ENCODE assay signal across 1 cellular context in the genomic region with DNA sequence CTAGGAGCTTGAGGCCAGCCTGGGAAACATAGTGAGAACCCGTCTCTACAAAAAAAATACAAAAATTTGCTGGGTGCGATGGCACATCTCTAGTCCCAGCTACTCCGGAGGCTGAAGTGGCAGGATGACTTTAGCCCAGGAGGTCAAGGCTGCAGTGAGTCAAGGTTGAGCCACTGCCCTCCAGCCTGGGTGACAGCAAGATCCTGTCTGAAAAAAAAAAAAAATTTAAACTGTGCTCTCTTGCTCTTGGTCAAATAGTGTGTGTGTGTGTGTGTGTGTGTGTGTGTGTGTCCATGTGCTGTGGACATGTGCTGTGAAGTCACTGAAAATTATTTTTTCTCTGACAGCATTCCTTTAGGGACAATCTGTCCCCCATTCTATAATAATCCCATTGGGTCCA.
TF ChIP-seq lines count a peak whose summit lies in the region.

No MANE protein-coding gene starts in this region.

TF ChIP-seq in HepG2, 621 proteins besides CTCF, POLR2A, EP300 and RAD21 (continued from another document and continues in another):
- TF ChIP-seq, protein P1, sequence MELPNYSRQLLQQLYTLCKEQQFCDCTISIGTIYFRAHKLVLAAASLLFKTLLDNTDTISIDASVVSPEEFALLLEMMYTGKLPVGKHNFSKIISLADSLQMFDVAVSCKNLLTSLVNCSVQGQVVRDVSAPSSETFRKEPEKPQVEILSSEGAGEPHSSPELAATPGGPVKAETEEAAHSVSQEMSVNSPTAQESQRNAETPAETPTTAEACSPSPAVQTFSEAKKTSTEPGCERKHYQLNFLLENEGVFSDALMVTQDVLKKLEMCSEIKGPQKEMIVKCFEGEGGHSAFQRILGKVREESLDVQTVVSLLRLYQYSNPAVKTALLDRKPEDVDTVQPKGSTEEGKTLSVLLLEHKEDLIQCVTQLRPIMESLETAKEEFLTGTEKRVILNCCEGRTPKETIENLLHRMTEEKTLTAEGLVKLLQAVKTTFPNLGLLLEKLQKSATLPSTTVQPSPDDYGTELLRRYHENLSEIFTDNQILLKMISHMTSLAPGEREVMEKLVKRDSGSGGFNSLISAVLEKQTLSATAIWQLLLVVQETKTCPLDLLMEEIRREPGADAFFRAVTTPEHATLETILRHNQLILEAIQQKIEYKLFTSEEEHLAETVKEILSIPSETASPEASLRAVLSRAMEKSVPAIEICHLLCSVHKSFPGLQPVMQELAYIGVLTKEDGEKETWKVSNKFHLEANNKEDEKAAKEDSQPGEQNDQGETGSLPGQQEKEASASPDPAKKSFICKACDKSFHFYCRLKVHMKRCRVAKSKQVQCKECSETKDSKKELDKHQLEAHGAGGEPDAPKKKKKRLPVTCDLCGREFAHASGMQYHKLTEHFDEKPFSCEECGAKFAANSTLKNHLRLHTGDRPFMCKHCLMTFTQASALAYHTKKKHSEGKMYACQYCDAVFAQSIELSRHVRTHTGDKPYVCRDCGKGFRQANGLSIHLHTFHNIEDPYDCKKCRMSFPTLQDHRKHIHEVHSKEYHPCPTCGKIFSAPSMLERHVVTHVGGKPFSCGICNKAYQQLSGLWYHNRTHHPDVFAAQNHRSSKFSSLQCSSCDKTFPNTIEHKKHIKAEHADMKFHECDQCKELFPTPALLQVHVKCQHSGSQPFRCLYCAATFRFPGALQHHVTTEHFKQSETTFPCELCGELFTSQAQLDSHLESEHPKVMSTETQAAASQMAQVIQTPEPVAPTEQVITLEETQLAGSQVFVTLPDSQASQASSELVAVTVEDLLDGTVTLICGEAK (IDR thresholded peaks at IDR 0.05) = no peak
- TF ChIP-seq, protein P1 (CRISPR knock-in tag; IDR thresholded peaks at IDR 0.05) = no peak
- TF ChIP-seq KMT2B (CRISPR knock-in tag; IDR thresholded peaks at IDR 0.05) (no peak), CAMTA2 (CRISPR knock-in tag; IDR thresholded peaks at IDR 0.05; ENCODE audit: borderline replicate concordance) (no peak), HDAC1 (CRISPR knock-in tag; IDR thresholded peaks at IDR 0.05) (peak; percentile 61), CHD2 (IDR thresholded peaks at IDR 0.05; ENCODE audit: low read depth, low read length) (no peak), SMARCE1 (IDR thresholded peaks at IDR 0.05; ENCODE audit: borderline replicate concordance) (no peak), DR1 (CRISPR knock-in tag; IDR thresholded peaks at IDR 0.05) (no peak), ZBTB7B (CRISPR knock-in tag; IDR thresholded peaks at IDR 0.05) (no peak), ZFP82 (CRISPR knock-in tag; IDR thresholded peaks at IDR 0.05; ENCODE audit: borderline replicate concordance) (no peak), HNF4A (CRISPR knock-in tag; IDR thresholded peaks at IDR 0.05) (peak; percentile 45), GLI4 (CRISPR knock-in tag; IDR thresholded peaks at IDR 0.05; ENCODE audit: borderline replicate concordance) (no peak), HDAC2 (CRISPR knock-in tag; IDR thresholded peaks at IDR 0.05) (no peak), ZNF33B (CRISPR knock-in tag; IDR thresholded peaks at IDR 0.05) (no peak), SMC3 (IDR thresholded peaks at IDR 0.05; ENCODE audit: low read length) (0 out of 2 replicates have a peak, but pooled peaks have one; percentile 4)
- TF ChIP-seq, protein P2, sequence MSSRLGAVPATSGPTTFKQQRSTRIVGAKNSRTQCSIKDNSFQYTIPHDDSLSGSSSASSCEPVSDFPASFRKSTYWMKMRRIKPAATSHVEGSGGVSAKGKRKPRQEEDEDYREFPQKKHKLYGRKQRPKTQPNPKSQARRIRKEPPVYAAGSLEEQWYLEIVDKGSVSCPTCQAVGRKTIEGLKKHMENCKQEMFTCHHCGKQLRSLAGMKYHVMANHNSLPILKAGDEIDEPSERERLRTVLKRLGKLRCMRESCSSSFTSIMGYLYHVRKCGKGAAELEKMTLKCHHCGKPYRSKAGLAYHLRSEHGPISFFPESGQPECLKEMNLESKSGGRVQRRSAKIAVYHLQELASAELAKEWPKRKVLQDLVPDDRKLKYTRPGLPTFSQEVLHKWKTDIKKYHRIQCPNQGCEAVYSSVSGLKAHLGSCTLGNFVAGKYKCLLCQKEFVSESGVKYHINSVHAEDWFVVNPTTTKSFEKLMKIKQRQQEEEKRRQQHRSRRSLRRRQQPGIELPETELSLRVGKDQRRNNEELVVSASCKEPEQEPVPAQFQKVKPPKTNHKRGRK (CRISPR knock-in tag; IDR thresholded peaks at IDR 0.05) = no peak
- TF ChIP-seq, protein P3, sequence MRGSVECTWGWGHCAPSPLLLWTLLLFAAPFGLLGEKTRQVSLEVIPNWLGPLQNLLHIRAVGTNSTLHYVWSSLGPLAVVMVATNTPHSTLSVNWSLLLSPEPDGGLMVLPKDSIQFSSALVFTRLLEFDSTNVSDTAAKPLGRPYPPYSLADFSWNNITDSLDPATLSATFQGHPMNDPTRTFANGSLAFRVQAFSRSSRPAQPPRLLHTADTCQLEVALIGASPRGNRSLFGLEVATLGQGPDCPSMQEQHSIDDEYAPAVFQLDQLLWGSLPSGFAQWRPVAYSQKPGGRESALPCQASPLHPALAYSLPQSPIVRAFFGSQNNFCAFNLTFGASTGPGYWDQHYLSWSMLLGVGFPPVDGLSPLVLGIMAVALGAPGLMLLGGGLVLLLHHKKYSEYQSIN (CRISPR knock-in tag; IDR thresholded peaks at IDR 0.05; ENCODE audit: borderline replicate concordance) = no peak
- TF ChIP-seq, protein P4, sequence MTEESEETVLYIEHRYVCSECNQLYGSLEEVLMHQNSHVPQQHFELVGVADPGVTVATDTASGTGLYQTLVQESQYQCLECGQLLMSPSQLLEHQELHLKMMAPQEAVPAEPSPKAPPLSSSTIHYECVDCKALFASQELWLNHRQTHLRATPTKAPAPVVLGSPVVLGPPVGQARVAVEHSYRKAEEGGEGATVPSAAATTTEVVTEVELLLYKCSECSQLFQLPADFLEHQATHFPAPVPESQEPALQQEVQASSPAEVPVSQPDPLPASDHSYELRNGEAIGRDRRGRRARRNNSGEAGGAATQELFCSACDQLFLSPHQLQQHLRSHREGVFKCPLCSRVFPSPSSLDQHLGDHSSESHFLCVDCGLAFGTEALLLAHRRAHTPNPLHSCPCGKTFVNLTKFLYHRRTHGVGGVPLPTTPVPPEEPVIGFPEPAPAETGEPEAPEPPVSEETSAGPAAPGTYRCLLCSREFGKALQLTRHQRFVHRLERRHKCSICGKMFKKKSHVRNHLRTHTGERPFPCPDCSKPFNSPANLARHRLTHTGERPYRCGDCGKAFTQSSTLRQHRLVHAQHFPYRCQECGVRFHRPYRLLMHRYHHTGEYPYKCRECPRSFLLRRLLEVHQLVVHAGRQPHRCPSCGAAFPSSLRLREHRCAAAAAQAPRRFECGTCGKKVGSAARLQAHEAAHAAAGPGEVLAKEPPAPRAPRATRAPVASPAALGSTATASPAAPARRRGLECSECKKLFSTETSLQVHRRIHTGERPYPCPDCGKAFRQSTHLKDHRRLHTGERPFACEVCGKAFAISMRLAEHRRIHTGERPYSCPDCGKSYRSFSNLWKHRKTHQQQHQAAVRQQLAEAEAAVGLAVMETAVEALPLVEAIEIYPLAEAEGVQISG (CRISPR knock-in tag; IDR thresholded peaks at IDR 0.05) = no peak
- TF ChIP-seq, protein P5, sequence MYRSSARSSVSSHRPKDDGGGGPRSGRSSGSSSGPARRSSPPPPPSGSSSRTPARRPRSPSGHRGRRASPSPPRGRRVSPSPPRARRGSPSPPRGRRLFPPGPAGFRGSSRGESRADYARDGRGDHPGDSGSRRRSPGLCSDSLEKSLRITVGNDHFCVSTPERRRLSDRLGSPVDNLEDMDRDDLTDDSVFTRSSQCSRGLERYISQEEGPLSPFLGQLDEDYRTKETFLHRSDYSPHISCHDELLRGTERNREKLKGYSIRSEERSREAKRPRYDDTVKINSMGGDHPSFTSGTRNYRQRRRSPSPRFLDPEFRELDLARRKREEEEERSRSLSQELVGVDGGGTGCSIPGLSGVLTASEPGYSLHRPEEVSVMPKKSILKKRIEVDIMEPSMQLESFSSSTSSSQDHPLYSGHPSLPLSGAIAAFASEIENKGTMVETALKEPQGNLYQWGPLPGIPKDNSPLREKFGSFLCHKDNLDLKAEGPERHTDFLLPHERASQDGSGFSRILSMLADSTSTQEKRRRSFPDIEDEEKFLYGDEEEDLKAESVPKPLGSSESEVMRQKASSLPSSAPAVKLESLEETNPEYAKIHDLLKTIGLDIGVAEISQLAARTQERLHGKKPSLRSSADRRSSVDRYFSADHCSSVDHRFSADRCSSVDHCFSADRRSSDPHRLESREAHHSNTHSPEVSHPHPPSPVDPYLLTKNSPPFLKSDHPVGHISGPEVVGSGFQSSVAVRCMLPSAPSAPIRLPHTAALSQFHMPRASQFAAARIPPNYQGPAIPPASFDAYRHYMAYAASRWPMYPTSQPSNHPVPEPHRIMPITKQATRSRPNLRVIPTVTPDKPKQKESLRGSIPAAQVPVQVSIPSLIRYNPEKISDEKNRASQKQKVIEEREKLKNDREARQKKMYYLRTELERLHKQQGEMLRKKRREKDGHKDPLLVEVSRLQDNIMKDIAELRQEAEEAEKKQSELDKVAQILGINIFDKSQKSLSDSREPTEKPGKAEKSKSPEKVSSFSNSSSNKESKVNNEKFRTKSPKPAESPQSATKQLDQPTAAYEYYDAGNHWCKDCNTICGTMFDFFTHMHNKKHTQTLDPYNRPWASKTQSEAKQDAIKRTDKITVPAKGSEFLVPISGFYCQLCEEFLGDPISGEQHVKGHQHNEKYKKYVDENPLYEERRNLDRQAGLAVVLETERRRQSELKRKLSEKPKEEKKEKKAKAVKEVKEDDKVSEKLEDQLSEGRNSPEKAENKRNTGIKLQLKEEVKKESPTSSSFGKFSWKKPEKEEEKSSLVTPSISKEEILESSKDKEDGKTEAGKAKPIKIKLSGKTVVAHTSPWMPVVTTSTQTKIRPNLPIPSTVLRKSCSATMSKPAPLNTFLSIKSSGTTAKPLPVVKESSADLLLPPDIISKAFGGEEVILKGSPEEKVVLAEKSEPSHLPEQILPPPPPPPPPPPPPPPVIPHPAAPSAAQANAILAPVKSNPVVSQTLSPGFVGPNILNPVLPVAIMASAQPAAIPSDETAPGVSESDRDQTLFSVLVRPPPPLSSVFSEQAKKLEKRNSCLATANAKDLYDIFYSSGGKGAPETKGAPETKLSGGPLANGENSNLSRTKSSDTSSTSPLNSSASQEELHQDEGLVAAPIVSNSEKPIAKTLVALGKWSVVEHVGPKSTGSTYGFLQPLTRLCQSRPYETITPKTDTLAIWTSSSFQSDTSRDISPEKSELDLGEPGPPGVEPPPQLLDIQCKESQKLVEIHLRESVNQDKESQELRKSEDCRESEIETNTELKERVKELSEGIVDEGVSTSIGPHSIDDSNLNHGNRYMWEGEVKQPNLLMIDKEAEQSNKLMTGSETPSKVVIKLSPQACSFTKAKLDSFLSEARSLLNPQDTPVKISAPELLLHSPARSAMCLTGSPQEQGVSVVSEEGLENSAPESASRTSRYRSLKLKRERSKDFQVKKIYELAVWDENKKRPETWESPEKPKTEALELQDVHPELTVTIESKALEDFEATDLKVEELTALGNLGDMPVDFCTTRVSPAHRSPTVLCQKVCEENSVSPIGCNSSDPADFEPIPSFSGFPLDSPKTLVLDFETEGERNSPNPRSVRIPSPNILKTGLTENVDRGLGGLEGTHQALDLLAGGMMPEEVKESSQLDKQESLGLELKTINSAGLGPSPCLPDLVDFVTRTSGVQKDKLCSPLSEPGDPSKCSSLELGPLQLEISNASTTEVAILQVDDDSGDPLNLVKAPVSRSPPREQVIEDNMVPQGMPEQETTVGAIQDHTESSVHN (CRISPR knock-in tag; IDR thresholded peaks at IDR 0.05) = no peak
- TF ChIP-seq, protein P6, sequence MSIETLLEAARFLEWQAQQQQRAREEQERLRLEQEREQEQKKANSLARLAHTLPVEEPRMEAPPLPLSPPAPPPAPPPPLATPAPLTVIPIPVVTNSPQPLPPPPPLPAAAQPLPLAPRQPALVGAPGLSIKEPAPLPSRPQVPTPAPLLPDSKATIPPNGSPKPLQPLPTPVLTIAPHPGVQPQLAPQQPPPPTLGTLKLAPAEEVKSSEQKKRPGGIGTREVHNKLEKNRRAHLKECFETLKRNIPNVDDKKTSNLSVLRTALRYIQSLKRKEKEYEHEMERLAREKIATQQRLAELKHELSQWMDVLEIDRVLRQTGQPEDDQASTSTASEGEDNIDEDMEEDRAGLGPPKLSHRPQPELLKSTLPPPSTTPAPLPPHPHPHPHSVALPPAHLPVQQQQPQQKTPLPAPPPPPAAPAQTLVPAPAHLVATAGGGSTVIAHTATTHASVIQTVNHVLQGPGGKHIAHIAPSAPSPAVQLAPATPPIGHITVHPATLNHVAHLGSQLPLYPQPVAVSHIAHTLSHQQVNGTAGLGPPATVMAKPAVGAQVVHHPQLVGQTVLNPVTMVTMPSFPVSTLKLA (IDR thresholded peaks at IDR 0.05) = peak; percentile 47
- TF ChIP-seq, protein P7, sequence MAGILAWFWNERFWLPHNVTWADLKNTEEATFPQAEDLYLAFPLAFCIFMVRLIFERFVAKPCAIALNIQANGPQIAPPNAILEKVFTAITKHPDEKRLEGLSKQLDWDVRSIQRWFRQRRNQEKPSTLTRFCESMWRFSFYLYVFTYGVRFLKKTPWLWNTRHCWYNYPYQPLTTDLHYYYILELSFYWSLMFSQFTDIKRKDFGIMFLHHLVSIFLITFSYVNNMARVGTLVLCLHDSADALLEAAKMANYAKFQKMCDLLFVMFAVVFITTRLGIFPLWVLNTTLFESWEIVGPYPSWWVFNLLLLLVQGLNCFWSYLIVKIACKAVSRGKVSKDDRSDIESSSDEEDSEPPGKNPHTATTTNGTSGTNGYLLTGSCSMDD (CRISPR knock-in tag; IDR thresholded peaks at IDR 0.05) = no peak
- TF ChIP-seq, protein P8, sequence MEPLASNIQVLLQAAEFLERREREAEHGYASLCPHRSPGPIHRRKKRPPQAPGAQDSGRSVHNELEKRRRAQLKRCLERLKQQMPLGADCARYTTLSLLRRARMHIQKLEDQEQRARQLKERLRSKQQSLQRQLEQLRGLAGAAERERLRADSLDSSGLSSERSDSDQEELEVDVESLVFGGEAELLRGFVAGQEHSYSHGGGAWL (CRISPR knock-in tag; IDR thresholded peaks at IDR 0.05) = no peak
- TF ChIP-seq, protein P9, sequence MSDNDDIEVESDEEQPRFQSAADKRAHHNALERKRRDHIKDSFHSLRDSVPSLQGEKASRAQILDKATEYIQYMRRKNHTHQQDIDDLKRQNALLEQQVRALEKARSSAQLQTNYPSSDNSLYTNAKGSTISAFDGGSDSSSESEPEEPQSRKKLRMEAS (IDR thresholded peaks at IDR 0.05) = peak; percentile 72
